8 cellular contexts compared by ENCODE assay signal in the genomic region with DNA sequence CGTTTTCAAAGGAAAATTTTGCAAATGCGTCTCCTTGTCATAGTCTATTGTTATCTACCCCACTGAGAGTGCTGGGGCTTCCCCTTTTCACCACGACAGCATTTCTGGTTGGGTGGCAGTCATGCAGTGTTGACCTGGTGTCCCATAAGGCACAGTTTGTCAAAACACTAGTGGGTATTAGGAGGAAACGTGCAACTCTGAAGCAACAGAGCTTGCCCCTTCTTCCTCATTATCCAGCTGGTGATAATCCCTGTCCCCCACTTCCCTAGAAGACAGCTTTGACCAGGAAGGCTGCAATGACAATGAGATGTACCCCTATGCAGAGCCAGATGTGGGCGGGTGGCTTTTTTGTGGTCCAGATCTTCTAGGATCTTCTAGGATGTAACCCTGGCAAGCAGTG. TPM values are rescaled to one million over a fixed set of nuclear protein-coding genes. Genes with fewer than 3 reads are reported as not detected.
DNase-seq lines count a peak whose midpoint lies in the region; ATAC-seq and TF ChIP-seq lines count a peak whose summit lies in the region.

No MANE protein-coding gene starts in this region.

- H3K9me3 ChIP-seq in lower lobe of right lung (no peaks in the 10 kb centered on the region), upper lobe of right lung (no peaks in the 10 kb centered on the region)

- ATAC-seq in GM19035 (IDR thresholded peaks at IDR 0.05; ENCODE audit: unreplicated experiment) (peak; percentile 52), HG03135 (IDR thresholded peaks at IDR 0.05; ENCODE audit: unreplicated experiment) (peak; percentile 44), lower lobe of right lung (peak; percentile 29 to 46), upper lobe of right lung (peak; percentile 60)

- intact Hi-C loops in lower lobe of right lung (cut with DNase I) (no loop called here), upper lobe of right lung (cut with DNase I) (no loop called here)

- H3K4me3 ChIP-seq in lower lobe of right lung (peak overlapping the region; percentile 87), upper lobe of right lung (no peak overlapping the region)

- H3K27me3 ChIP-seq in lower lobe of right lung (ENCODE audit: low read depth) (no peaks in the 10 kb centered on the region), upper lobe of right lung (no peaks in the 10 kb centered on the region)

- TF ChIP-seq CTCF in lower lobe of right lung (IDR thresholded peaks at IDR 0.05) = no peak
- TF ChIP-seq CTCF in upper lobe of right lung (IDR thresholded peaks at IDR 0.05) = no peak

- H3K27ac ChIP-seq in lower lobe of right lung = no peak overlapping the region
- no peak overlapping the region for H3K27ac ChIP-seq in upper lobe of right lung

- H3K36me3 ChIP-seq in lower lobe of right lung (no peaks in the 10 kb centered on the region), upper lobe of right lung (no peaks in the 10 kb centered on the region)

- peak; percentile 24 to 29 for DNase-seq in activated CD4-positive, alpha-beta T cell treated with anti-CD3 and anti-CD28 coated beads for 24 hours (ENCODE audit: low read depth in 2 of 2)
- peak; percentile 54 for DNase-seq in lower lobe of right lung
- no peak for DNase-seq in upper lobe of right lung
- no peak for DNase-seq in globus pallidus (ENCODE audit: low spot score)
- no peak for DNase-seq in GM03348 (ENCODE audit: low spot score)
- no peak for DNase-seq in NCI-H2029 (lab: John Stamatoyannopoulos, UW)

- H3K4me1 ChIP-seq in lower lobe of right lung (peaks cover 29% of the 10 kb centered on the region), upper lobe of right lung (peaks cover 10% of the 10 kb centered on the region)

RNA-seq across cellular contexts. Expression of gene TBC1D1, which starts 1.8 kb away (rescaled TPM):
- total RNA-seq in lower lobe of right lung = 56.5 TPM
- total RNA-seq in upper lobe of right lung = 61.9 TPM

Comparison
In these comparisons a context has a peak if more than half of its experiments do, and no peak if none do; other contexts are left out.
1. DNase-seq: peak in activated CD4-positive, alpha-beta T cell treated with anti-CD3 and anti-CD28 coated beads for 24 hours (2 of 2) and lower lobe of right lung (single experiment); none in upper lobe of right lung (single experiment), globus pallidus (single experiment), GM03348 (single experiment) and NCI-H2029 (single experiment).
2. Peak in every context shown above with its lines, with median percentiles within 50 percentile points of each other: ATAC-seq.